In the genomic region with DNA sequence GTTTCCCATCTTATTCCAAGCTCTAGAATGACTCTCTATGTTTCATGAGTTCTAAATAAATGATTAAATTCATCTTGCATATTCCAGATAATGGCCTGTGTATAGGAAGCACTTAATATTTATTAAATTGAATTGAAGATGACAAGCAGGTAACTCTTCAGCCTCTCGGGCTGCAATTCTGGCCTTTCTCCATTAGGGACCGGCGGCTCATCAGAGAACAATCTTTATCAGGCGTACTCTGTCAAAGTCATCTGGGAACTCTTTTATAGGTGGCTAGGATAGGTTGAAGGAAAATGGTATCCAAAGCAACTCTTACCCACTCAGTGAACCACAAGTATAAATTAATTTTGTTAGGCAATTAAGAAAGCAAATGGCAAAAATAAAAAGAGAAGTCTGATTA, we compare ENCODE assay signal across 27 cellular contexts.
DNase-seq lines count a peak whose midpoint lies in the region; ATAC-seq and TF ChIP-seq lines count a peak whose summit lies in the region.
"Had no signal": no experiment of that assay in that cellular context is flagged by ENCODE, and none has a peak within 500 bp of the region (broad histone marks: within the 10 kb centered on the region; RNA-seq: fewer than 3 reads in every experiment).

No MANE protein-coding gene starts in this region.

- H3K9me3 Mint-ChIP-seq in Calu3 (ENCODE audit: low read depth, unreplicated experiment), result peaks cover 7% of the 10 kb centered on the region
- H3K9me3 Mint-ChIP-seq: activated CD4-positive, alpha-beta T cell treated with anti-CD3 and anti-CD28 coated beads, Interleukin-2, amount 10 ng/mL, durations not matched to agents 7 days and 5 days had no signal

- no peak overlapping the region for H3K27ac Mint-ChIP-seq in Calu3 (ENCODE audit: unreplicated experiment)
- H3K27ac Mint-ChIP-seq: activated CD4-positive, alpha-beta T cell treated with anti-CD3 and anti-CD28 coated beads, Interleukin-2, amount 10 ng/mL, durations not matched to agents 7 days and 5 days; activated naive CD8-positive, alpha-beta T cell; activated T-helper 2 cell treated with anti-CD3 and anti-CD28 coated beads, Interferon-gamma antibody, Interleukin-2, Interleukin-4, amounts not matched to agents 10 μg/mL and 5 μg/mL and 100 μg/mL, durations not matched to agents 14 hours and 24 hours and 36 hours; CD8-positive, alpha-beta T cell had no signal

- no peak for TF ChIP-seq EP300 in upper lobe of left lung (IDR thresholded peaks at IDR 0.05)

- H3K4me1 Mint-ChIP-seq in Calu3 (ENCODE audit: low read depth, unreplicated experiment), result peaks cover 12% of the 10 kb centered on the region
- H3K4me1 Mint-ChIP-seq: activated CD4-positive, alpha-beta T cell treated with anti-CD3 and anti-CD28 coated beads, Interleukin-2, amount 10 ng/mL, durations not matched to agents 7 days and 5 days had no signal

- BruUV-seq in Calu3 (replicated peaks; lab: Mats Ljungman, UMichigan), result no TSS peak

- H3K27ac ChIP-seq in upper lobe of left lung (no peak overlapping the region), caudate nucleus (ENCODE audit: low read depth, low read length) (no peak overlapping the region)
- H3K27ac ChIP-seq: ascending aorta, tibial nerve had no signal

- no peaks in the 10 kb centered on the region for H3K27me3 ChIP-seq in H7 (ENCODE audit: control insufficient read depth, insufficient read depth, low read length)
- no peaks in the 10 kb centered on the region for H3K27me3 ChIP-seq in upper lobe of left lung
- H3K27me3 ChIP-seq: ascending aorta, tibial nerve had no signal

- H3K4me3 ChIP-seq in H7 (ENCODE audit: insufficient read depth, low read depth, low read length), result no peak overlapping the region
- H3K4me3 ChIP-seq in upper lobe of left lung, result no peak overlapping the region
- H3K4me3 ChIP-seq: ascending aorta, smooth muscle cell, tibial nerve had no signal

- H3K9me3 ChIP-seq in upper lobe of left lung, result no peaks in the 10 kb centered on the region
- H3K9me3 ChIP-seq: ascending aorta, tibial nerve had no signal

- H3K4me1 ChIP-seq in upper lobe of left lung, result no peaks in the 10 kb centered on the region
- H3K4me1 ChIP-seq: ascending aorta, tibial nerve had no signal

- TF ChIP-seq CTCF in Calu3 (IDR thresholded peaks at IDR 0.05; ENCODE audit: unreplicated experiment) (no peak), upper lobe of left lung (IDR thresholded peaks at IDR 0.05) (no peak)

- in situ Hi-C loops in SK-MEL-5 (cut with HindIII; ENCODE audit: low pct_unique_long_range_greater_than_20kb, low sequenced_read_pairs), result no loop called here

- H3K36me3 ChIP-seq in H7 (replicated peaks; ENCODE audit: control insufficient read depth, insufficient read depth, low read length) (no peaks in the 10 kb centered on the region), upper lobe of left lung (no peaks in the 10 kb centered on the region)
- H3K36me3 ChIP-seq: ascending aorta, tibial nerve had no signal

- no peaks in the 10 kb centered on the region for H3K27me3 Mint-ChIP-seq in Calu3 (ENCODE audit: unreplicated experiment)
- H3K27me3 Mint-ChIP-seq: activated CD4-positive, alpha-beta T cell treated with anti-CD3 and anti-CD28 coated beads, Interleukin-2, amount 10 ng/mL, durations not matched to agents 7 days and 5 days; activated naive CD8-positive, alpha-beta T cell had no signal

- no peaks in the 10 kb centered on the region for H3K36me3 Mint-ChIP-seq in Calu3 (ENCODE audit: insufficient read depth, unreplicated experiment)
- H3K36me3 Mint-ChIP-seq: activated naive CD8-positive, alpha-beta T cell; CD8-positive, alpha-beta T cell had no signal

- H3K4me3 Mint-ChIP-seq in Calu3 (ENCODE audit: low read depth, unreplicated experiment), result no peak overlapping the region
- H3K4me3 Mint-ChIP-seq: activated CD4-positive, alpha-beta T cell treated with anti-CD3 and anti-CD28 coated beads, Interleukin-2, amount 10 ng/mL, durations not matched to agents 7 days and 5 days; activated naive CD8-positive, alpha-beta T cell; CD8-positive, alpha-beta T cell had no signal

- WGBS in upper lobe of left lung, 2 donors, result 76 to 85% methylated on average over 4 of the region's 4 CpGs

- intact Hi-C loops in Calu3 (cut with micrococcal nuclease; ENCODE audit: unreplicated experiment), result no loop called here

- DNase-seq in Calu3 (peak; percentile 1), H7 (peak; percentile 24), SK-MEL-5 (ENCODE audit: low read depth, low spot score) (peak; percentile 3), iPS-NIHi7 (ENCODE audit: extremely low spot score) (peak; percentile 37), upper lobe of left lung (no peak), caudate nucleus (lab: John Stamatoyannopoulos, UW) (no peak)
- no peak for DNase-seq in stimulated activated CD4-positive, alpha-beta T cell treated with anti-CD3 and anti-CD28 coated beads, Interleukin-15, amount 100 ng/mL, for 24 hours
- DNase-seq: activated CD4-positive, alpha-beta T cell treated with anti-CD3 and anti-CD28 coated beads, Interleukin-2, amount 10 ng/mL, durations not matched to agents 7 days and 5 days; CD8-positive, alpha-beta T cell; cerebellar nuclear complex; effector CD8-positive, alpha-beta T cell; EL; foreskin melanocyte; IMR-90; kidney; nucleus accumbens; stimulated activated CD4-positive, alpha-beta T cell treated with anti-CD3 and anti-CD28 coated beads, Interleukin-4, amount 100 ng/mL, for 24 hours; stimulated activated naive CD4-positive, alpha-beta T cell treated with Interleukin-2 at 50 U/mL for 16 hours; T-helper 2 cell had no signal

- TF ChIP-seq POLR2A in upper lobe of left lung (IDR thresholded peaks at IDR 0.05), result no peak

- CTCF ChIA-PET in Calu3 (lab: Charles Lee), result no interaction called here

- no peak for ATAC-seq in upper lobe of left lung (ENCODE audit: low FRiP score in 2 of 2)
- no peak for ATAC-seq in GM21825 (IDR thresholded peaks at IDR 0.05; ENCODE audit: unreplicated experiment)
- ATAC-seq: CD8-positive, alpha-beta T cell; esophagus mucosa; Panc1 had no signal

Comparison
In these comparisons a context has a peak if more than half of its experiments do, and no peak if none do; other contexts are left out.
1. DNase-seq: peak in Calu3 (single experiment), H7 (single experiment), SK-MEL-5 (single experiment) and iPS-NIHi7 (single experiment); none in upper lobe of left lung (0 of 2), stimulated activated CD4-positive, alpha-beta T cell treated with anti-CD3 and anti-CD28 coated beads, Interleukin-15, amount 100 ng/mL, for 24 hours (single experiment) and caudate nucleus (0 of 61).